In genomic region chr13:110920038-110920437, GRCh38 we compare ENCODE assay signal across 19 cellular contexts. TPM values are rescaled to one million over a fixed set of nuclear protein-coding genes. Genes with fewer than 3 reads are reported as not detected.
DNase-seq lines count a peak whose midpoint lies in the region; ATAC-seq, FAIRE-seq and TF ChIP-seq lines count a peak whose summit lies in the region.
"Had no signal": no experiment of that assay in that cellular context is flagged by ENCODE, and none has a peak within 500 bp of the region (broad histone marks: within the 10 kb centered on the region; RNA-seq: fewer than 3 reads in every experiment).

No MANE protein-coding gene starts in this region.

- TF ChIP-seq CTCF in CD4-positive, alpha-beta T cell (IDR thresholded peaks at IDR 0.05): no peak
- TF ChIP-seq CTCF in neural crest cell (conservative IDR thresholded peaks at IDR 0.05) (no peak), Peyer's patch (IDR thresholded peaks at IDR 0.05) (no peak), hepatocyte (IDR thresholded peaks at IDR 0.05; ENCODE audit: poor library complexity) (no peak)

- H4K20me1 ChIP-seq in hepatocyte (ENCODE audit: insufficient read depth, poor library complexity, severe bottlenecking): no peaks in the 10 kb centered on the region

- no peak overlapping the region for H3K27ac ChIP-seq in CD4-positive, alpha-beta T cell (ENCODE audit: low read depth, low read length)
- H3K27ac ChIP-seq in Peyer's patch (no peak overlapping the region), hepatocyte (no peak overlapping the region)
- H3K27ac ChIP-seq: gastroesophageal sphincter, parathyroid adenoma, thoracic aorta had no signal

- no peaks in the 10 kb centered on the region for H3K36me3 Mint-ChIP-seq in CD4-positive, alpha-beta T cell (ENCODE audit: low read depth)
- H3K36me3 Mint-ChIP-seq in activated T-helper 17 cell treated with anti-CD3 and anti-CD28 coated beads, Interleukin-2, amount 50 U/mL, for 72 hours (ENCODE audit: low read depth): no peaks in the 10 kb centered on the region
- no peaks in the 10 kb centered on the region for H3K36me3 Mint-ChIP-seq in neural crest cell (ENCODE audit: low read depth)
- peaks cover 3% of the 10 kb centered on the region for H3K36me3 Mint-ChIP-seq in effector memory CD8-positive, alpha-beta T cell (ENCODE audit: insufficient read depth)

- H3K36me3 ChIP-seq in Peyer's patch (no peaks in the 10 kb centered on the region), hepatocyte (replicated peaks; ENCODE audit: insufficient read depth, low read depth) (no peaks in the 10 kb centered on the region)
- H3K36me3 ChIP-seq: gastroesophageal sphincter, thoracic aorta had no signal

- TF ChIP-seq POLR2A in GM12892 (IDR thresholded peaks at IDR 0.05; ENCODE audit: low read depth, low read length): no peak; the same call in 1 of the 2 replicates
- no peak for TF ChIP-seq POLR2A in Peyer's patch (IDR thresholded peaks at IDR 0.05)

- no peak for DNase-seq in CD4-positive, alpha-beta T cell
- no peak for DNase-seq in GM12892 (ENCODE audit: insufficient read length)
- no peak for DNase-seq in neural crest cell (ENCODE audit: low read depth, low spot score)
- DNase-seq in Peyer's patch: no peak
- DNase-seq in hepatocyte (ENCODE audit: low spot score): no peak
- DNase-seq in effector memory CD8-positive, alpha-beta T cell: no peak
- DNase-seq: activated CD4-positive, alpha-beta T cell treated with anti-CD3 and anti-CD28 coated beads, Interleukin-2, amount 50 U/mL, for 48 hours; activated T-cell treated with anti-CD3 and anti-CD28 coated beads, Interleukin-2, amount 50 U/mL, for 24 hours; AML-193; erythroblast; NCI-H146; NCI-H345; SHP77 treated with DMSO at 0.1 percent for 48 hours; T-helper 1 cell had no signal

- no peaks in the 10 kb centered on the region for H3K79me2 ChIP-seq in hepatocyte
- H3K79me2 ChIP-seq: parathyroid adenoma had no signal

- H3K4me1 ChIP-seq in Peyer's patch (no peaks in the 10 kb centered on the region), hepatocyte (ENCODE audit: insufficient read depth) (peaks cover 11% of the 10 kb centered on the region)
- H3K4me1 ChIP-seq: parathyroid adenoma had no signal

- no peaks in the 10 kb centered on the region for H3K9me2 ChIP-seq in hepatocyte (replicated peaks; ENCODE audit: insufficient read depth)

- H3K4me3 Mint-ChIP-seq in CD4-positive, alpha-beta T cell: peak overlapping the region; percentile 59
- H3K4me3 Mint-ChIP-seq in activated T-helper 17 cell treated with anti-CD3 and anti-CD28 coated beads, Interleukin-2, amount 50 U/mL, for 72 hours: peak overlapping the region; percentile 67
- peak overlapping the region; percentile 2 for H3K4me3 Mint-ChIP-seq in neural crest cell
- H3K4me3 Mint-ChIP-seq in effector memory CD8-positive, alpha-beta T cell: no peak overlapping the region
- H3K4me3 Mint-ChIP-seq: activated naive CD4-positive, alpha-beta T cell treated with anti-CD3 and anti-CD28 coated beads, Interleukin-2, amount 50 U/mL, for 24 hours; activated T-cell treated with anti-CD3 and anti-CD28 coated beads, Interleukin-2, amount 50 U/mL, for 24 hours had no signal

- intact Hi-C loops in CD4-positive, alpha-beta T cell (cut with DNase I, micrococcal nuclease): no loop called here

- POLR2A ChIA-PET in CD4-positive, alpha-beta T cell (lab: Charles Lee): no interaction called here

- no peaks in the 10 kb centered on the region for H3K9me3 ChIP-seq in CD4-positive, alpha-beta T cell (ENCODE audit: control insufficient read depth, low read length)
- H3K9me3 ChIP-seq in Peyer's patch (no peaks in the 10 kb centered on the region), hepatocyte (ENCODE audit: low read depth) (no peaks in the 10 kb centered on the region)
- H3K9me3 ChIP-seq: gastroesophageal sphincter, thoracic aorta had no signal

- no peaks in the 10 kb centered on the region for H3K9me3 Mint-ChIP-seq in CD4-positive, alpha-beta T cell
- no peaks in the 10 kb centered on the region for H3K9me3 Mint-ChIP-seq in activated T-helper 17 cell treated with anti-CD3 and anti-CD28 coated beads, Interleukin-2, amount 50 U/mL, for 72 hours
- H3K9me3 Mint-ChIP-seq in neural crest cell: no peaks in the 10 kb centered on the region
- no peaks in the 10 kb centered on the region for H3K9me3 Mint-ChIP-seq in effector memory CD8-positive, alpha-beta T cell
- H3K9me3 Mint-ChIP-seq: activated naive CD4-positive, alpha-beta T cell treated with anti-CD3 and anti-CD28 coated beads, Interleukin-2, amount 50 U/mL, for 24 hours; activated T-cell treated with anti-CD3 and anti-CD28 coated beads, Interleukin-2, amount 50 U/mL, for 24 hours had no signal

- H3K27me3 Mint-ChIP-seq in CD4-positive, alpha-beta T cell: peaks cover 30% of the 10 kb centered on the region
- H3K27me3 Mint-ChIP-seq in activated T-helper 17 cell treated with anti-CD3 and anti-CD28 coated beads, Interleukin-2, amount 50 U/mL, for 72 hours: peaks cover 23% of the 10 kb centered on the region
- H3K27me3 Mint-ChIP-seq in neural crest cell (ENCODE audit: low read depth): peaks cover 10% of the 10 kb centered on the region
- H3K27me3 Mint-ChIP-seq in effector memory CD8-positive, alpha-beta T cell: peaks cover 39 to 51% of the 10 kb centered on the region in 2 donors

- CTCF ChIA-PET in CD4-positive, alpha-beta T cell (lab: Charles Lee): no interaction called here

- no peak overlapping the region for H2AFZ ChIP-seq in hepatocyte
- H2AFZ ChIP-seq: parathyroid adenoma had no signal

- H3K27me3 ChIP-seq in CD4-positive, alpha-beta T cell (ENCODE audit: control insufficient read depth, insufficient read depth, low read length): peaks cover 37% of the 10 kb centered on the region
- H3K27me3 ChIP-seq in Peyer's patch: no peaks in the 10 kb centered on the region
- H3K27me3 ChIP-seq in hepatocyte: peaks cover 18% of the 10 kb centered on the region

- H3K4me2 ChIP-seq in hepatocyte: no peak overlapping the region

- 91% methylated on average over 5 of the region's 5 CpGs for WGBS in hepatocyte (ENCODE audit: low lambda C conversion rate, missing lambda C conversion rate)

- no peak for ATAC-seq in CD4-positive, alpha-beta T cell (ENCODE audit: poor library complexity)
- no peak for ATAC-seq in activated T-helper 17 cell treated with anti-CD3 and anti-CD28 coated beads, Interleukin-2, amount 50 U/mL, for 72 hours (replicated peaks)
- ATAC-seq in effector memory CD8-positive, alpha-beta T cell (replicated peaks): no peak
- ATAC-seq: gastroesophageal sphincter had no signal

- no peak overlapping the region for H3K27ac Mint-ChIP-seq in CD4-positive, alpha-beta T cell
- H3K27ac Mint-ChIP-seq in activated T-helper 17 cell treated with anti-CD3 and anti-CD28 coated beads, Interleukin-2, amount 50 U/mL, for 72 hours: peak overlapping the region; percentile 84
- no peak overlapping the region for H3K27ac Mint-ChIP-seq in neural crest cell (ENCODE audit: unreplicated experiment)
- no peak overlapping the region for H3K27ac Mint-ChIP-seq in effector memory CD8-positive, alpha-beta T cell

- FAIRE-seq in GM12892 (lab: Jason Lieb, UNC): peak; percentile 30

- H3K4me3 ChIP-seq in Peyer's patch (no peak overlapping the region), hepatocyte (no peak overlapping the region)
- H3K4me3 ChIP-seq: gastroesophageal sphincter, thoracic aorta had no signal

- H3K4me1 Mint-ChIP-seq in CD4-positive, alpha-beta T cell (ENCODE audit: low read depth): peaks cover 27% of the 10 kb centered on the region
- peaks cover 22% of the 10 kb centered on the region for H3K4me1 Mint-ChIP-seq in activated T-helper 17 cell treated with anti-CD3 and anti-CD28 coated beads, Interleukin-2, amount 50 U/mL, for 72 hours
- peaks cover 15% of the 10 kb centered on the region for H3K4me1 Mint-ChIP-seq in neural crest cell
- peaks cover 6 to 7% of the 10 kb centered on the region in 2 donors for H3K4me1 Mint-ChIP-seq in effector memory CD8-positive, alpha-beta T cell (ENCODE audit: low read depth in 2 of 2)

RNA-seq across cellular contexts. Expression of gene ANKRD10, which starts 5.2 kb away (rescaled TPM):
- 10 to 100 TPM; 75.5 to 83.8 TPM for total RNA-seq in CD4-positive, alpha-beta T cell
- 115 TPM for polyA plus RNA-seq in GM12892 (2012; ENCODE audit: missing spikeins)
- 100 to 1,000 TPM; 180 to 207 TPM for total RNA-seq in activated T-helper 17 cell treated with anti-CD3 and anti-CD28 coated beads, Interleukin-2, amount 50 U/mL, for 72 hours
- total RNA-seq in neural crest cell (194 and 204 TPM in 2 replicates), Peyer's patch (100 to 1,000 TPM; 117 to 184 (median 138) TPM), hepatocyte (135 and 143 TPM in 2 replicates)
- polyA plus RNA-seq in hepatocyte: 104 and 135 TPM in 2 replicates

Comparison
In these comparisons a context has a peak if more than half of its experiments do, and no peak if none do; other contexts are left out.
1. H3K4me3 Mint-ChIP-seq: peak in CD4-positive, alpha-beta T cell (single experiment), activated T-helper 17 cell treated with anti-CD3 and anti-CD28 coated beads, Interleukin-2, amount 50 U/mL, for 72 hours (single experiment) and neural crest cell (single experiment); none in effector memory CD8-positive, alpha-beta T cell (0 of 2).